ENCODE assay signal across 9 cellular contexts in the genomic region with DNA sequence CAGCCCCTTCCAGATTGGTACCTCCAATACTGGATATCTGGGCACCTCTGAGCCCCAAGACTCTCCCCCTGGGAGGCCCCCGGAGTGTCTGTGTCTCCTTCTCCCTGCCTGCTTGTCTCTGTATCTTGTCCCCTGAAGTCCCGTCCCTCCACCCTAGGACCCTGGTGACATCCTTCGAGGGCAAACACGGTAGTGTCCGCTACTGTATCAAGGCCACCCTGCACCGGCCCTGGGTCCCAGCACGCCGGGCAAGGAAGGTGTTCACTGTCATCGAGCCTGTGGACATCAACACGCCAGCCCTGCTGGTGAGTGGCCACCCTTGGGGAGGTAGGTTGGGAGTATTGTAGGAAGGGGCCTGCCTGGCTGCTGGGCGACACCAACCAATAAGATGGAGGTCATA. TPM values are rescaled to one million over a fixed set of nuclear protein-coding genes. Genes with fewer than 3 reads are reported as not detected.
DNase-seq lines count a peak whose midpoint lies in the region; ATAC-seq, FAIRE-seq and TF ChIP-seq lines count a peak whose summit lies in the region.
"Had no signal": no experiment of that assay in that cellular context is flagged by ENCODE, and none has a peak within 500 bp of the region (broad histone marks: within the 10 kb centered on the region; RNA-seq: fewer than 3 reads in every experiment).

No MANE protein-coding gene starts in this region.

- POLR2A ChIA-PET in naive thymus-derived CD8-positive, alpha-beta T cell (lab: Charles Lee), result interaction anchor here (0.6 to 14.4 kb wide), 24 partner anchors 8 to 1590 kb away, joined by 3 to 267 read pairs (median 6); a partner anchor contains a TSS

- no peak for TF ChIP-seq POLR2A in H54 (IDR thresholded peaks at IDR 0.05; ENCODE audit: low read depth, low read length)

- peak overlapping the region; percentile 68 to 98 (median 96) for H3K27ac Mint-ChIP-seq in naive thymus-derived CD8-positive, alpha-beta T cell
- H3K27ac Mint-ChIP-seq in progenitor cell of endocrine pancreas, result no peak overlapping the region

- FAIRE-seq in H54 (lab: Jason Lieb, UNC), result no peak

- DNase-seq in left ventricle myocardium inferior (no peak), Right ventricle myocardium inferior (ENCODE audit: missing footprints) (no peak), NCI-H446 treated with DMSO at 0.1 percent for 48 hours (lab: John Stamatoyannopoulos, UW) (no peak), H54 (ENCODE audit: insufficient read length, low spot score) (no peak), progenitor cell of endocrine pancreas (ENCODE audit: low spot score, unreplicated experiment) (no peak)
- DNase-seq in naive thymus-derived CD8-positive, alpha-beta T cell, result no peak

- H3K4me3 Mint-ChIP-seq in naive thymus-derived CD8-positive, alpha-beta T cell, result peak overlapping the region; percentile 84 to 97 (median 90)
- H3K4me3 Mint-ChIP-seq in progenitor cell of endocrine pancreas (ENCODE audit: low read depth), result no peak overlapping the region

- H3K9me3 Mint-ChIP-seq in naive thymus-derived CD8-positive, alpha-beta T cell, result peaks cover 0 to 3% (median 0%) of the 10 kb centered on the region in 9 donors
- H3K9me3 Mint-ChIP-seq in progenitor cell of endocrine pancreas (ENCODE audit: low read depth), result no peaks in the 10 kb centered on the region

- H3K4me3 ChIP-seq in left ventricle myocardium inferior, result peak overlapping the region; percentile 67
- peak overlapping the region; percentile 64 for H3K4me3 ChIP-seq in urinary bladder (ENCODE audit: low read depth, low read length)

- H3K27ac ChIP-seq in left ventricle myocardium inferior (replicated peaks), result peak overlapping the region; percentile 90
- peak overlapping the region; percentile 85 for H3K27ac ChIP-seq in cingulate gyrus (ENCODE audit: low read depth, low read length)
- H3K27ac ChIP-seq in urinary bladder (ENCODE audit: low read depth), result no peak overlapping the region

- peaks cover 69% of the 10 kb centered on the region for H3K4me1 ChIP-seq in left ventricle myocardium inferior
- H3K4me1 ChIP-seq in urinary bladder (ENCODE audit: insufficient read depth), result no peaks in the 10 kb centered on the region

- no peaks in the 10 kb centered on the region for H3K27me3 ChIP-seq in left ventricle myocardium inferior (ENCODE audit: low read depth)

- ATAC-seq in Right ventricle myocardium inferior, result no peak
- no peak for ATAC-seq in naive thymus-derived CD8-positive, alpha-beta T cell

- H3K27me3 Mint-ChIP-seq in naive thymus-derived CD8-positive, alpha-beta T cell, result no peaks in the 10 kb centered on the region
- no peaks in the 10 kb centered on the region for H3K27me3 Mint-ChIP-seq in progenitor cell of endocrine pancreas

- 95% methylated on average over 11 of the region's 11 CpGs for WGBS in urinary bladder

- peaks cover 23 to 53% (median 41%) of the 10 kb centered on the region in 4 donors for H3K4me1 Mint-ChIP-seq in naive thymus-derived CD8-positive, alpha-beta T cell
- H3K4me1 Mint-ChIP-seq in progenitor cell of endocrine pancreas (ENCODE audit: low read depth), result peaks cover 8% of the 10 kb centered on the region

- no peaks in the 10 kb centered on the region for H3K9me3 ChIP-seq in left ventricle myocardium inferior (replicated peaks)

- no peak for TF ChIP-seq CTCF in left ventricle myocardium inferior (IDR thresholded peaks at IDR 0.05; ENCODE audit: borderline replicate concordance)
- TF ChIP-seq CTCF in progenitor cell of endocrine pancreas (IDR thresholded peaks at IDR 0.05; ENCODE audit: unreplicated experiment), result no peak

- intact Hi-C loops in left ventricle myocardium inferior (cut with micrococcal nuclease), result loop anchor here (5.0 kb wide), 1 partner anchor 38 kb away; no protein-coding TSS in a partner anchor
- intact Hi-C loops in Right ventricle myocardium inferior (cut with DNase I), result no loop called here

- H3K36me3 ChIP-seq in left ventricle myocardium inferior, result peaks cover 53% of the 10 kb centered on the region
- H3K36me3 ChIP-seq in urinary bladder (ENCODE audit: insufficient read depth), result peaks cover 3% of the 10 kb centered on the region

- H3K36me3 Mint-ChIP-seq in naive thymus-derived CD8-positive, alpha-beta T cell, result peaks cover 5 to 46% (median 16%) of the 10 kb centered on the region in 3 donors
- H3K36me3 Mint-ChIP-seq in progenitor cell of endocrine pancreas (ENCODE audit: insufficient read depth), result peaks cover 2% of the 10 kb centered on the region

RNA-seq across cellular contexts. Expression of a gene that starts 0.8 kb away (rescaled TPM):
- total RNA-seq in left ventricle myocardium inferior (16.6 TPM), Right ventricle myocardium inferior (17.4 TPM), urinary bladder (7.5 TPM), progenitor cell of endocrine pancreas (3.3 and 4.3 TPM in 2 replicates)
- 100 to 1,000 TPM; 164 to 177 TPM for total RNA-seq in naive thymus-derived CD8-positive, alpha-beta T cell
- 10 to 100 TPM; 29.5 to 56.4 (median 36.1) TPM for polyA plus RNA-seq in naive thymus-derived CD8-positive, alpha-beta T cell
- polyA plus RNA-seq in urinary bladder, result 38.0 TPM

RNA-seq across cellular contexts. Expression of a gene that starts 41.9 kb away (rescaled TPM):
- total RNA-seq in left ventricle myocardium inferior, result 0.38 TPM
- not detected for total RNA-seq in Right ventricle myocardium inferior
- not detected for total RNA-seq in naive thymus-derived CD8-positive, alpha-beta T cell
- not detected for polyA plus RNA-seq in naive thymus-derived CD8-positive, alpha-beta T cell
- total RNA-seq in urinary bladder, result 0.79 TPM
- polyA plus RNA-seq in urinary bladder, result 0.24 TPM
- total RNA-seq in progenitor cell of endocrine pancreas, result 19.6 and 20.3 TPM in 2 replicates
- total RNA-seq: subcutaneous adipose tissue had no signal

Comparison
In these comparisons a context has a peak if more than half of its experiments do, and no peak if none do; other contexts are left out.
1. RNA of a gene that starts 41.9 kb away (total RNA-seq): 19.6 to 20.3 TPM in progenitor cell of endocrine pancreas; 0.79 TPM in urinary bladder (single experiment), 0.38 TPM in left ventricle myocardium inferior (single experiment), not detected in Right ventricle myocardium inferior (single experiment) and not detected in naive thymus-derived CD8-positive, alpha-beta T cell; every median in the first group is over 10 times any median in the second.